28 cellular contexts compared by ENCODE assay signal in genomic region chr14:39499514-39499913, GRCh38.
"Had no signal": no experiment of that assay in that cellular context is flagged by ENCODE, and none has a peak within 500 bp of the region (broad histone marks: within the 10 kb centered on the region; RNA-seq: fewer than 3 reads in every experiment).

No MANE protein-coding gene starts in this region.

- FAIRE-seq: urothelium cell line had no signal

- H3K4me3 Mint-ChIP-seq: stimulated activated effector memory CD8-positive, alpha-beta T cell treated with anti-CD3 and anti-CD28 coated beads, Interleukin-12 subunit alpha, Interleukin-12 subunit beta, amount 100 ng/mL, for 72 hours; stimulated activated memory B cell treated with anti-CD40 and anti-IgM and Interleukin-4, amounts not matched to agents 10 μg/mL and 1 μg/mL and 100 μg/mL, for 72 hours; stimulated activated naive B cell treated with anti-CD40 and anti-IgM and Interleukin-4, amounts not matched to agents 10 μg/mL and 1 μg/mL and 100 μg/mL, for 72 hours; stimulated activated naive CD8-positive, alpha-beta T cell treated with anti-CD3 and anti-CD28 coated beads, Interleukin-15, amount 100 ng/mL, for 72 hours; stimulated activated naive CD8-positive, alpha-beta T cell treated with anti-CD3 and anti-CD28 coated beads, Interleukin-15, Interleukin-2, amounts not matched to agents 100 ng/mL and 50 ng/mL, for 24 hours; type B pancreatic cell had no signal

- ATAC-seq: stimulated activated effector memory CD8-positive, alpha-beta T cell treated with anti-CD3 and anti-CD28 coated beads, Interleukin-12 subunit alpha, Interleukin-12 subunit beta, amount 100 ng/mL, for 72 hours; stimulated activated memory B cell treated with anti-CD40 and anti-IgM and Interleukin-4, amounts not matched to agents 10 μg/mL and 1 μg/mL and 100 μg/mL, for 72 hours; stimulated activated naive B cell treated with anti-CD40 and anti-IgM and Interleukin-4, amounts not matched to agents 10 μg/mL and 1 μg/mL and 100 μg/mL, for 72 hours; stimulated activated naive CD8-positive, alpha-beta T cell treated with anti-CD3 and anti-CD28 coated beads, Interleukin-15, amount 100 ng/mL, for 72 hours; stimulated activated naive CD8-positive, alpha-beta T cell treated with anti-CD3 and anti-CD28 coated beads, Interleukin-15, Interleukin-2, amounts not matched to agents 100 U/mL and 50 U/mL, for 24 hours; upper lobe of right lung had no signal

- H3K27ac ChIP-seq: stomach, suprapubic skin, testis, thoracic aorta, thyroid gland, tibial artery, tibial nerve, transverse colon, upper lobe of left lung, upper lobe of right lung, uterus, vagina had no signal

- DNase-seq: stimulated activated CD4-positive, alpha-beta T cell treated with anti-CD3 and anti-CD28 coated beads, Interleukin-2, amount 100 ng/mL, for 48 hours; stimulated activated CD4-positive, alpha-beta T cell treated with anti-CD3 and anti-CD28 coated beads, Interleukin-4, amount 100 ng/mL, for 1 hour; stimulated activated CD4-positive, alpha-beta T cell treated with anti-CD3 and anti-CD28 coated beads, Interleukin-4, amount 100 ng/mL, for 24 hours; stimulated activated CD4-positive, alpha-beta T cell treated with anti-CD3 and anti-CD28 coated beads, Interleukin-4, amount 100 ng/mL, for 4 hours; stimulated activated CD8-positive, alpha-beta memory T cell treated with anti-CD3 and anti-CD28 coated beads, Interleukin-4, amount 100 ng/mL, for 48 hours; stimulated activated naive B cell treated with anti-CD40 and anti-IgM and Interleukin-4, amounts not matched to agents 10 μg/mL and 1 μg/mL and 100 μg/mL, for 72 hours; stimulated activated naive CD4-positive, alpha-beta T cell; stimulated activated naive CD4-positive, alpha-beta T cell treated with Interleukin-2 at 50 U/mL for 16 hours; stimulated activated naive CD8-positive, alpha-beta T cell treated with anti-CD3 and anti-CD28 coated beads, Interleukin-15, amount 100 ng/mL, for 72 hours; stimulated activated naive CD8-positive, alpha-beta T cell treated with anti-CD3 and anti-CD28 coated beads, Interleukin-15, Interleukin-2, amounts not matched to agents 100 U/mL and 50 U/mL, for 24 hours; stomach; substantia nigra; testis; thyroid gland; tibial artery; transverse colon; upper lobe of left lung; upper lobe of right lung; uterus had no signal

- H3K27ac Mint-ChIP-seq: stimulated activated effector memory CD8-positive, alpha-beta T cell treated with anti-CD3 and anti-CD28 coated beads, Interleukin-12 subunit alpha, Interleukin-12 subunit beta, amount 100 ng/mL, for 72 hours; stimulated activated memory B cell treated with anti-CD40 and anti-IgM and Interleukin-4, amounts not matched to agents 10 μg/mL and 1 μg/mL and 100 μg/mL, for 72 hours; stimulated activated naive B cell treated with anti-CD40 and anti-IgM and Interleukin-4, amounts not matched to agents 10 μg/mL and 1 μg/mL and 100 μg/mL, for 72 hours; stimulated activated naive CD8-positive, alpha-beta T cell treated with anti-CD3 and anti-CD28 coated beads, Interleukin-15, amount 100 ng/mL, for 72 hours; stimulated activated naive CD8-positive, alpha-beta T cell treated with anti-CD3 and anti-CD28 coated beads, Interleukin-15, Interleukin-2, amounts not matched to agents 100 ng/mL and 50 ng/mL, for 24 hours; type B pancreatic cell had no signal

- H3K9me3 ChIP-seq: suprapubic skin, testis, thoracic aorta, thyroid gland, tibial artery, transverse colon, upper lobe of left lung, upper lobe of right lung, uterus, vagina had no signal

- H3K4me3 ChIP-seq: stomach, suprapubic skin, testis, thoracic aorta, thyroid gland, tibial artery, tibial nerve, transverse colon, upper lobe of left lung, upper lobe of right lung, uterus, vagina had no signal

- H3K4me1 Mint-ChIP-seq: stimulated activated effector memory CD8-positive, alpha-beta T cell treated with anti-CD3 and anti-CD28 coated beads, Interleukin-12 subunit alpha, Interleukin-12 subunit beta, amount 100 ng/mL, for 72 hours; stimulated activated memory B cell treated with anti-CD40 and anti-IgM and Interleukin-4, amounts not matched to agents 10 μg/mL and 1 μg/mL and 100 μg/mL, for 72 hours; stimulated activated naive B cell treated with anti-CD40 and anti-IgM and Interleukin-4, amounts not matched to agents 10 μg/mL and 1 μg/mL and 100 μg/mL, for 72 hours; stimulated activated naive CD8-positive, alpha-beta T cell treated with anti-CD3 and anti-CD28 coated beads, Interleukin-15, amount 100 ng/mL, for 72 hours had no signal

- H3K27me3 ChIP-seq: stomach, suprapubic skin, testis, thyroid gland, tibial artery, tibial nerve, transverse colon, upper lobe of left lung, upper lobe of right lung, uterus, vagina had no signal

- H3K9me3 Mint-ChIP-seq: stimulated activated effector memory CD8-positive, alpha-beta T cell treated with anti-CD3 and anti-CD28 coated beads, Interleukin-12 subunit alpha, Interleukin-12 subunit beta, amount 100 ng/mL, for 72 hours had no signal

- H3K36me3 ChIP-seq: stomach, suprapubic skin, thoracic aorta, thyroid gland, tibial artery, tibial nerve, transverse colon, upper lobe of left lung, upper lobe of right lung, uterus, vagina had no signal

- H3K36me3 Mint-ChIP-seq: stimulated activated effector memory CD8-positive, alpha-beta T cell treated with anti-CD3 and anti-CD28 coated beads, Interleukin-12 subunit alpha, Interleukin-12 subunit beta, amount 100 ng/mL, for 72 hours; type B pancreatic cell had no signal

- H3K4me1 ChIP-seq: stomach, suprapubic skin, testis, thyroid gland, transverse colon, upper lobe of left lung, upper lobe of right lung, uterus, vagina had no signal

- H3K27me3 Mint-ChIP-seq: stimulated activated memory B cell treated with anti-CD40 and anti-IgM and Interleukin-4, amounts not matched to agents 10 μg/mL and 1 μg/mL and 100 μg/mL, for 72 hours; stimulated activated naive CD8-positive, alpha-beta T cell treated with anti-CD3 and anti-CD28 coated beads, Interleukin-15, amount 100 ng/mL, for 72 hours; stimulated activated naive CD8-positive, alpha-beta T cell treated with anti-CD3 and anti-CD28 coated beads, Interleukin-15, Interleukin-2, amounts not matched to agents 100 ng/mL and 50 ng/mL, for 24 hours; type B pancreatic cell had no signal
